4 cellular contexts compared by ENCODE assay signal in the genomic region with DNA sequence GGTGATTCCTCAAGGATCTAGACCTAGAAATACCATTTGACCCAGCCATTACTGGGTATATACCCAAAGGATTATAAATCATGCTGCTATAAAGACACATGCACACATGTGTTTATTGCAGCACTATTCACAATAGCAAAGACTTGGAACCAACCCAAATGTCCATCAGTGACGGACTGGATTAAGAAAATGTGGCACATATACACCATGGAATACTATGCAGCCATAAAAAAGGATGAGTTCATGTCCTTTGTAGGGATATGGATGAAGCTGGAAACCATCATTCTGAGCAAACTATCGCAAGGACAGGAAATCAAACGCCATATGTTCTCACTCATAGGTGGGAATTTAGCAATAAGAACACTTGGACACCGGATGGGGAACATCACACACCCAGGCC. TPM values are rescaled to one million over a fixed set of nuclear protein-coding genes. Genes with fewer than 3 reads are reported as not detected.
"Had no signal": no experiment of that assay in that cellular context is flagged by ENCODE, and none has a peak within 500 bp of the region (broad histone marks: within the 10 kb centered on the region; RNA-seq: fewer than 3 reads in every experiment).

No MANE protein-coding gene starts in this region.

RNA-seq across cellular contexts. Expression of gene PATE4, which starts 32.2 kb away (rescaled TPM):
- total RNA-seq: LHCN-M2, M059J, MCF 10A, NCI-H460 had no signal

RNA-seq across cellular contexts. Expression of gene DDX25, which starts 39.0 kb away (rescaled TPM):
- total RNA-seq: LHCN-M2, M059J, MCF 10A, NCI-H460 had no signal
